ENCODE assay signal across 8 cellular contexts in genomic region chr5:179623001-179623905, GRCh38. TPM values are rescaled to one million over a fixed set of nuclear protein-coding genes. Genes with fewer than 3 reads are reported as not detected.
DNase-seq lines count a peak whose midpoint lies in the region; ATAC-seq and TF ChIP-seq lines count a peak whose summit lies in the region.

TSS of gene HNRNPH1 (minus strand) at chr5:179623671. CDS start at chr5:179623133, 538 bp downstream.

- H3K27ac ChIP-seq in HUES64 (ENCODE audit: low read depth, low read length) (peak within 1 kb of the TSS; percentile 97), OCI-LY1 (ENCODE audit: low read depth, low read length, poor library complexity, severe bottlenecking) (peak within 1 kb of the TSS; percentile 93)

- H3K36me3 Mint-ChIP-seq in Calu3 (ENCODE audit: insufficient read depth, unreplicated experiment) (peaks cover 66% of the 10 kb centered on the region), endothelial cell (ENCODE audit: low read depth, unreplicated experiment) (peaks cover 40% of the 10 kb centered on the region)

- DNase-seq in Calu3 (peak; percentile 99), endothelial cell (ENCODE audit: low spot score) (peak; percentile 96), midbrain (lab: John Stamatoyannopoulos, UW) (peak; percentile 99)
- peak; percentile 98 for DNase-seq in activated CD8-positive, alpha-beta memory T cell treated with anti-CD3 and anti-CD28 coated beads, Interleukin-2, amount 50 U/mL, for 4 hours
- peak; percentile 96 to 98 for DNase-seq in stimulated activated CD8-positive, alpha-beta memory T cell treated with anti-CD3 and anti-CD28 coated beads, Interleukin-2, amount 100 ng/mL, for 1 hour (ENCODE audit: low read depth in 2 of 2)

- H3K4me1 Mint-ChIP-seq in Calu3 (ENCODE audit: low read depth, unreplicated experiment) (peaks cover 40% of the 10 kb centered on the region), endothelial cell (ENCODE audit: unreplicated experiment) (peaks cover 40% of the 10 kb centered on the region)

- CTCF ChIA-PET in Calu3 (lab: Charles Lee): interaction anchor here (1.2 to 1.4 kb wide), 2 partner anchors 10 to 109 kb away, joined by 3 read pairs; no protein-coding TSS in a partner anchor

- H3K36me3 ChIP-seq in HUES64 (ENCODE audit: insufficient read depth, low read length) (peaks cover 44% of the 10 kb centered on the region), OCI-LY1 (ENCODE audit: insufficient read depth, low read length) (peaks cover 49% of the 10 kb centered on the region)

- peak within 1 kb of the TSS; percentile 84 for H3K4me2 ChIP-seq in OCI-LY1 (ENCODE audit: low read length)

- H3K4me3 ChIP-seq in HUES64 (ENCODE audit: low read length) (peak within 1 kb of the TSS; percentile 86), OCI-LY1 (ENCODE audit: low read depth, low read length, poor library complexity, severe bottlenecking) (peak within 1 kb of the TSS; percentile 100)

- H3K27me3 ChIP-seq in HUES64 (ENCODE audit: insufficient read depth, low read length) (no peaks in the 10 kb centered on the region), OCI-LY1 (ENCODE audit: insufficient read depth, low read length) (no peaks in the 10 kb centered on the region)

- H2AFZ ChIP-seq in OCI-LY1 (ENCODE audit: low read length): no peak within 1 kb of the TSS

- H3F3A ChIP-seq in OCI-LY1 (ENCODE audit: insufficient read depth, low read length): peaks cover 16% of the 10 kb centered on the region

- H3K9me3 ChIP-seq in HUES64 (ENCODE audit: insufficient read depth, low read depth, low read length) (no peaks in the 10 kb centered on the region), OCI-LY1 (ENCODE audit: low read length) (no peaks in the 10 kb centered on the region)

- no peaks in the 10 kb centered on the region for H3K9me2 ChIP-seq in OCI-LY1 (ENCODE audit: low read depth, low read length)

- ATAC-seq in GM21447 (IDR thresholded peaks at IDR 0.05; ENCODE audit: unreplicated experiment): peak; percentile 71

- H3K4me3 Mint-ChIP-seq in Calu3 (ENCODE audit: low read depth, unreplicated experiment): peak within 1 kb of the TSS; percentile 96
- peak within 1 kb of the TSS; percentile 100 for H3K4me3 Mint-ChIP-seq in endothelial cell (ENCODE audit: unreplicated experiment)

- no peaks in the 10 kb centered on the region for H3K9me3 Mint-ChIP-seq in Calu3 (ENCODE audit: low read depth, unreplicated experiment)
- no peaks in the 10 kb centered on the region for H3K9me3 Mint-ChIP-seq in endothelial cell (ENCODE audit: unreplicated experiment)

- H3K27me3 Mint-ChIP-seq in Calu3 (ENCODE audit: unreplicated experiment): peaks cover 7% of the 10 kb centered on the region
- peaks cover 26% of the 10 kb centered on the region for H3K27me3 Mint-ChIP-seq in endothelial cell (ENCODE audit: unreplicated experiment)

- peaks cover 35% of the 10 kb centered on the region for H3K4me1 ChIP-seq in HUES64 (ENCODE audit: insufficient read depth, low read length)
- H3K4me1 ChIP-seq in OCI-LY1 (ENCODE audit: insufficient read depth, low read length, severe bottlenecking): peaks cover 48% of the 10 kb centered on the region

- peaks cover 22% of the 10 kb centered on the region for H4K20me1 ChIP-seq in OCI-LY1 (ENCODE audit: insufficient read depth, low read length)

- no peak for TF ChIP-seq CTCF in Calu3 (IDR thresholded peaks at IDR 0.05; ENCODE audit: unreplicated experiment)
- TF ChIP-seq CTCF in OCI-LY1 (IDR thresholded peaks at IDR 0.05; ENCODE audit: low read length): no peak
- TF ChIP-seq CTCF in endothelial cell (IDR thresholded peaks at IDR 0.05; ENCODE audit: unreplicated experiment): no peak

- under 1% methylated on average over 93 of the region's 93 CpGs for WGBS in HUES64

- BruUV-seq in Calu3 (replicated peaks; lab: Mats Ljungman, UMichigan): no TSS peak

- intact Hi-C loops in Calu3 (cut with micrococcal nuclease; ENCODE audit: unreplicated experiment): loop anchor here (1.0 to 5.0 kb wide), 3 partner anchors 72 to 179 kb away; partner anchors contain the start of gene CANX

- peak within 1 kb of the TSS; percentile 99 for H3K9ac ChIP-seq in HUES64 (ENCODE audit: low read depth, low read length)
- peak within 1 kb of the TSS; percentile 100 for H3K9ac ChIP-seq in OCI-LY1 (ENCODE audit: low read length)

- H3K79me2 ChIP-seq in OCI-LY1 (ENCODE audit: insufficient read depth, low read length): peaks cover 49% of the 10 kb centered on the region

- H3K27ac Mint-ChIP-seq in Calu3 (ENCODE audit: unreplicated experiment): peak within 1 kb of the TSS; percentile 100
- peak within 1 kb of the TSS; percentile 99 for H3K27ac Mint-ChIP-seq in endothelial cell (ENCODE audit: unreplicated experiment)

RNA-seq across cellular contexts. Expression of gene HNRNPH1, which starts in this region (rescaled TPM):
- total RNA-seq in Calu3 (2022): 765 and 870 TPM in 2 replicates
- polyA plus RNA-seq in HUES64 (2013, experiment 1 of 2): 491 TPM
- polyA plus RNA-seq in HUES64 (2013, experiment 2 of 2): 414 TPM
- 852 TPM for total RNA-seq in endothelial cell (ENCODE audit: unreplicated experiment)

Comparison
In these comparisons a context has a peak if more than half of its experiments do, and no peak if none do; other contexts are left out.
1. Peak in every context shown above with its lines: DNase-seq, ATAC-seq, H3K4me3 ChIP-seq and H3K27ac ChIP-seq.